Comparison of ENCODE assay signal across 13 cellular contexts in the genomic region with DNA sequence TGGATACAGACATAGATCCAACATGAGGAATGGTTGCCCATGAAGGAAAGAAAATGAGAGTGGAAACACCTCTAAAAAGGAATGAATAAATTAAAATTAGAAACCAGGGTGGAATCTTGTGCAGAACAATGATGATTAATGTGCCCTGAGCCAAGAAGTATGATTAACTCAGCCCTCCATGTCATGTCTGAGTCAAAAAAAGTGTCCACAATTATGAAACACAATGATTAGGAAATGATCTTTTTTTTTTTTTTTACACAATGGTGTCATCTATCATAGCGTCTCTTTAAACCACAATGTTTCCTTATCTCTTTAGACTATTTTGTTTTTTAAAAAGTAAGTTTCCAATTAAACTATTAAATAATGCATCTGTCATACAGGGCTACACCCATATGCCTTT.
A peak's percentile ranks its signal among the peaks of the same experiment; 100 is the strongest.
DNase-seq lines count a peak whose midpoint lies in the region; TF ChIP-seq lines count a peak whose summit lies in the region.
"Had no signal": no experiment of that assay in that cellular context is flagged by ENCODE, and none has a peak within 500 bp of the region (broad histone marks: within the 10 kb centered on the region; RNA-seq: fewer than 3 reads in every experiment).

No MANE protein-coding gene starts in this region.

- WGBS in lower leg skin, 2 donors = 9 to 21% methylated on average over 1 of the region's 1 CpG

- peak; percentile 31 for DNase-seq in GM04503 (ENCODE audit: low read depth)
- DNase-seq in MV-4-11 (lab: John Stamatoyannopoulos, UW) = peak; percentile 90
- peak; percentile 62 for DNase-seq in choroid plexus epithelial cell (ENCODE audit: low read depth)
- no peak for DNase-seq in progenitor cell of endocrine pancreas (ENCODE audit: low spot score, unreplicated experiment)
- DNase-seq in left ventricle myocardium inferior = no peak
- no peak for DNase-seq in lower leg skin (ENCODE audit: low spot score in 2 of 2)
- DNase-seq in epidermal melanocyte (ENCODE audit: insufficient read length, low spot score) = no peak
- DNase-seq: activated effector memory CD4-positive, alpha-beta T cell treated with Interleukin-2 at 50 U/mL for 16 hours; DMS53; midbrain; NCI-H1436; right lobe of liver had no signal

- intact Hi-C loops in left ventricle myocardium inferior (cut with micrococcal nuclease) (no loop called here), lower leg skin (cut with DNase I; ENCODE audit: low total_unique reads) (no loop called here)

- H3K4me1 Mint-ChIP-seq in progenitor cell of endocrine pancreas (ENCODE audit: low read depth) = no peaks in the 10 kb centered on the region

- no peak for TF ChIP-seq POLR2A in lower leg skin (IDR thresholded peaks at IDR 0.05)

- no peaks in the 10 kb centered on the region for H3K9me3 ChIP-seq in left ventricle myocardium inferior (replicated peaks)
- H3K9me3 ChIP-seq: right lobe of liver had no signal

- no peak overlapping the region for H3K4me3 Mint-ChIP-seq in progenitor cell of endocrine pancreas (ENCODE audit: low read depth)

- TF ChIP-seq CTCF in choroid plexus epithelial cell (conservative IDR thresholded peaks at IDR 0.05; ENCODE audit: low read depth, low read length) (no peak), progenitor cell of endocrine pancreas (IDR thresholded peaks at IDR 0.05; ENCODE audit: unreplicated experiment) (no peak), left ventricle myocardium inferior (IDR thresholded peaks at IDR 0.05; ENCODE audit: borderline replicate concordance) (no peak), lower leg skin (IDR thresholded peaks at IDR 0.05) (no peak)

- H3K9me3 Mint-ChIP-seq in progenitor cell of endocrine pancreas (ENCODE audit: low read depth) = no peaks in the 10 kb centered on the region

- H3K4me1 ChIP-seq in left ventricle myocardium inferior = no peaks in the 10 kb centered on the region
- H3K4me1 ChIP-seq: right lobe of liver had no signal

- peak overlapping the region; percentile 59 for H3K27ac Mint-ChIP-seq in progenitor cell of endocrine pancreas

- no peaks in the 10 kb centered on the region for H3K36me3 ChIP-seq in left ventricle myocardium inferior
- H3K36me3 ChIP-seq: right lobe of liver had no signal

- no peaks in the 10 kb centered on the region for H3K27me3 ChIP-seq in left ventricle myocardium inferior (ENCODE audit: low read depth)
- H3K27me3 ChIP-seq: right lobe of liver had no signal

- H3K27ac ChIP-seq in left ventricle myocardium inferior (replicated peaks) = no peak overlapping the region
- H3K27ac ChIP-seq: PC-9, right lobe of liver had no signal

- H3K36me3 Mint-ChIP-seq in progenitor cell of endocrine pancreas (ENCODE audit: insufficient read depth) = no peaks in the 10 kb centered on the region

- peaks cover 3% of the 10 kb centered on the region for H3K27me3 Mint-ChIP-seq in progenitor cell of endocrine pancreas

- H3K4me3 ChIP-seq in choroid plexus epithelial cell (ENCODE audit: low read depth, low read length) (no peak overlapping the region), left ventricle myocardium inferior (no peak overlapping the region), lower leg skin (ENCODE audit: low read depth, poor library complexity, severe bottlenecking) (no peak overlapping the region)
- H3K4me3 ChIP-seq: PC-9, right lobe of liver had no signal

Comparison
In these comparisons a context has a peak if more than half of its experiments do, and no peak if none do; other contexts are left out.
1. DNase-seq: peak in GM04503 (single experiment), MV-4-11 (single experiment) and choroid plexus epithelial cell (single experiment); none in progenitor cell of endocrine pancreas (single experiment), left ventricle myocardium inferior (single experiment), lower leg skin (0 of 2) and epidermal melanocyte (single experiment).